In the genomic region with DNA sequence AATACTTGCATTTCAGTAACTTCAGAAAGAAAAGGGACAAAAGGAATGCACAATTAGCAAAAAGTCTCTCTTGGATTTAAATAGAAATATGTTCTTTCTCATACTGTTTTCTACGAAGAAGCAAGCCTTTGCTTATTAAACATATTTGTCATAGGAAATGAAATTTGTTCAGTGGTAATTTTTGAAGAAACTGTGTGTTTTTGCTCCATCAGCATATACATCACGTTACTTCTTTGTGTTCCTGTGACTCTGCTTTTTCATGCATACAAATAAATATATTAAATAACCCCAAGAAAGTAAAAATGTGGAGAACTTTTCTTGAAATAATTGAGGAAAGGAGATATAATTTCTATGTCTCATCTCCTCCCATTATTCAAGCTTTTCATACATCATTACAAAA, we compare ENCODE assay signal across 38 cellular contexts. TPM values are rescaled to one million over a fixed set of nuclear protein-coding genes. Genes with fewer than 3 reads are reported as not detected.
"Had no signal": no experiment of that assay in that cellular context is flagged by ENCODE, and none has a peak within 500 bp of the region (broad histone marks: within the 10 kb centered on the region; RNA-seq: fewer than 3 reads in every experiment).

No MANE protein-coding gene starts in this region.

- ATAC-seq: activated naive CD4-positive, alpha-beta T cell treated with anti-CD3 and anti-CD28 coated beads, Interleukin-2, amount 50 U/mL, for 72 hours; activated naive CD8-positive, alpha-beta T cell treated with anti-CD3 and anti-CD28 coated beads, Interleukin-2, amount 50 U/mL, for 24 hours; activated T-cell treated with anti-CD3 and anti-CD28 coated beads, Interleukin-2, amount 50 U/mL, for 4 hours; activated T-cell treated with anti-CD3 and anti-CD28 coated beads, Interleukin-2, amount 50 U/mL, for 72 hours; activated T-helper 17 cell treated with anti-CD3 and anti-CD28 coated beads, Interleukin-2, amount 50 U/mL, for 72 hours; body of pancreas had no signal

- H3K9me3 Mint-ChIP-seq: activated naive CD4-positive, alpha-beta T cell treated with anti-CD3 and anti-CD28 coated beads for 36 hours; activated naive CD4-positive, alpha-beta T cell treated with anti-CD3 and anti-CD28 coated beads, Interleukin-2, amount 10 ng/mL, durations not matched to agents 7 days and 5 days; activated naive CD4-positive, alpha-beta T cell treated with anti-CD3 and anti-CD28 coated beads, Interleukin-2, amount 50 U/mL, for 24 hours; activated naive CD4-positive, alpha-beta T cell treated with anti-CD3 and anti-CD28 coated beads, Interleukin-2, amount 50 U/mL, for 72 hours; activated naive CD8-positive, alpha-beta T cell treated with anti-CD3 and anti-CD28 coated beads for 36 hours; activated naive CD8-positive, alpha-beta T cell treated with anti-CD3 and anti-CD28 coated beads, Interleukin-2, amount 10 ng/mL, durations not matched to agents 7 days and 5 days; activated naive CD8-positive, alpha-beta T cell treated with anti-CD3 and anti-CD28 coated beads, Interleukin-2, amount 50 U/mL, for 24 hours; activated T-cell treated with anti-CD3 and anti-CD28 coated beads, Interleukin-2, amount 50 U/mL, for 24 hours; activated T-cell treated with anti-CD3 and anti-CD28 coated beads, Interleukin-2, amount 50 U/mL, for 4 hours; activated T-cell treated with anti-CD3 and anti-CD28 coated beads, Interleukin-2, amount 50 U/mL, for 72 hours; activated T-helper 1 cell treated with anti-CD3 and anti-CD28 coated beads, Interleukin-12 subunit alpha, Interleukin-12 subunit beta, Interleukin-2, Interleukin-4 antibody, amounts not matched to agents 30 ng/mL and 10 ng/mL and 1 ng/mL, durations not matched to agents 14 hours and 24 hours and 36 hours; activated T-helper 17 cell treated with anti-CD3 and anti-CD28 coated beads, Interleukin-2, amount 50 U/mL, for 72 hours; activated T-helper 2 cell treated with anti-CD3 and anti-CD28 coated beads, Interferon-gamma antibody, Interleukin-2, Interleukin-4, amounts not matched to agents 10 μg/mL and 5 μg/mL and 100 μg/mL, durations not matched to agents 14 hours and 24 hours and 36 hours; brain; central memory CD8-positive, alpha-beta T cell had no signal

- H3K27ac ChIP-seq: adrenal gland, ascending aorta, body of pancreas, brain microvascular endothelial cell, breast epithelium, cardiac muscle cell had no signal

- H3K9me3 ChIP-seq: adrenal gland, ascending aorta, body of pancreas, breast epithelium had no signal

- H3K36me3 ChIP-seq: adrenal gland, ascending aorta, brain microvascular endothelial cell, cardiac muscle cell had no signal

- H3K4me3 ChIP-seq: adrenal gland, ascending aorta, body of pancreas, breast epithelium, cardiac muscle cell had no signal

- H3K27me3 ChIP-seq: adrenal gland, ascending aorta, body of pancreas, brain microvascular endothelial cell, breast epithelium, cardiac muscle cell had no signal

- H3K4me1 Mint-ChIP-seq: activated naive CD4-positive, alpha-beta T cell treated with anti-CD3 and anti-CD28 coated beads, Interleukin-2, amount 10 ng/mL, durations not matched to agents 7 days and 5 days; activated naive CD4-positive, alpha-beta T cell treated with anti-CD3 and anti-CD28 coated beads, Interleukin-2, amount 50 U/mL, for 24 hours; activated naive CD8-positive, alpha-beta T cell treated with anti-CD3 and anti-CD28 coated beads for 36 hours; activated naive CD8-positive, alpha-beta T cell treated with anti-CD3 and anti-CD28 coated beads, Interleukin-2, amount 10 ng/mL, durations not matched to agents 7 days and 5 days; activated naive CD8-positive, alpha-beta T cell treated with anti-CD3 and anti-CD28 coated beads, Interleukin-2, amount 50 U/mL, for 24 hours; activated T-helper 17 cell treated with anti-CD3 and anti-CD28 coated beads, Interleukin-2, amount 50 U/mL, for 72 hours; brain; central memory CD8-positive, alpha-beta T cell had no signal

- H3K36me3 Mint-ChIP-seq: activated naive CD4-positive, alpha-beta T cell treated with anti-CD3 and anti-CD28 coated beads, Interleukin-2, amount 10 ng/mL, durations not matched to agents 7 days and 5 days; activated naive CD4-positive, alpha-beta T cell treated with anti-CD3 and anti-CD28 coated beads, Interleukin-2, amount 50 U/mL, for 24 hours; activated naive CD4-positive, alpha-beta T cell treated with anti-CD3 and anti-CD28 coated beads, Interleukin-2, amount 50 U/mL, for 72 hours; activated naive CD8-positive, alpha-beta T cell; activated naive CD8-positive, alpha-beta T cell treated with anti-CD3 and anti-CD28 coated beads for 36 hours; activated naive CD8-positive, alpha-beta T cell treated with anti-CD3 and anti-CD28 coated beads, Interleukin-2, amount 10 ng/mL, durations not matched to agents 7 days and 5 days; brain had no signal

- H3K27ac Mint-ChIP-seq: activated naive CD4-positive, alpha-beta T cell treated with anti-CD3 and anti-CD28 coated beads for 36 hours; activated naive CD4-positive, alpha-beta T cell treated with anti-CD3 and anti-CD28 coated beads, Interleukin-2, amount 10 ng/mL, durations not matched to agents 7 days and 5 days; activated naive CD4-positive, alpha-beta T cell treated with anti-CD3 and anti-CD28 coated beads, Interleukin-2, amount 50 U/mL, for 24 hours; activated naive CD4-positive, alpha-beta T cell treated with anti-CD3 and anti-CD28 coated beads, Interleukin-2, amount 50 U/mL, for 72 hours; activated naive CD8-positive, alpha-beta T cell; activated naive CD8-positive, alpha-beta T cell treated with anti-CD3 and anti-CD28 coated beads for 36 hours; activated naive CD8-positive, alpha-beta T cell treated with anti-CD3 and anti-CD28 coated beads, Interleukin-2, amount 10 ng/mL, durations not matched to agents 7 days and 5 days; activated naive CD8-positive, alpha-beta T cell treated with anti-CD3 and anti-CD28 coated beads, Interleukin-2, amount 50 U/mL, for 24 hours; activated T-cell treated with anti-CD3 and anti-CD28 coated beads, Interleukin-2, amount 50 U/mL, for 24 hours; activated T-cell treated with anti-CD3 and anti-CD28 coated beads, Interleukin-2, amount 50 U/mL, for 72 hours; activated T-helper 1 cell treated with anti-CD3 and anti-CD28 coated beads, Interleukin-12 subunit alpha, Interleukin-12 subunit beta, Interleukin-2, Interleukin-4 antibody, amounts not matched to agents 30 ng/mL and 10 ng/mL and 1 ng/mL, durations not matched to agents 14 hours and 24 hours and 36 hours; activated T-helper 17 cell treated with anti-CD3 and anti-CD28 coated beads, Interleukin-2, amount 50 U/mL, for 72 hours; activated T-helper 2 cell treated with anti-CD3 and anti-CD28 coated beads, Interferon-gamma antibody, Interleukin-2, Interleukin-4, amounts not matched to agents 10 μg/mL and 5 μg/mL and 100 μg/mL, durations not matched to agents 14 hours and 24 hours and 36 hours; brain had no signal

- FAIRE-seq: astrocyte, bronchial epithelial cell had no signal

- DNase-seq: activated effector memory CD4-positive, alpha-beta T cell treated with anti-CD3 and anti-CD28 coated beads, Interleukin-2, amount 50 U/mL, for 16 hours; activated effector memory CD4-positive, alpha-beta T cell treated with Interleukin-2 at 50 U/mL for 16 hours; activated gamma-delta T cell; activated gamma-delta T cell treated with Interleukin-2 at 50 U/mL for 16 hours; activated naive CD4-positive, alpha-beta T cell; activated naive CD4-positive, alpha-beta T cell treated with anti-CD3 and anti-CD28 coated beads for 36 hours; activated naive CD4-positive, alpha-beta T cell treated with anti-CD3 and anti-CD28 coated beads, Interleukin-2, amount 10 ng/mL, durations not matched to agents 7 days and 5 days; activated naive CD4-positive, alpha-beta T cell treated with anti-CD3 and anti-CD28 coated beads, Interleukin-2, amount 50 U/mL, for 16 hours; activated naive CD4-positive, alpha-beta T cell treated with Interleukin-2 at 50 U/mL for 16 hours; activated naive CD8-positive, alpha-beta T cell treated with anti-CD3 and anti-CD28 coated beads for 36 hours; activated naive CD8-positive, alpha-beta T cell treated with anti-CD3 and anti-CD28 coated beads, Interleukin-2, amount 10 ng/mL, durations not matched to agents 7 days and 5 days; activated naive CD8-positive, alpha-beta T cell treated with anti-CD3 and anti-CD28 coated beads, Interleukin-2, amount 50 U/mL, for 24 hours; activated T-cell treated with anti-CD3 and anti-CD28 coated beads, Interleukin-2, amount 50 U/mL, for 24 hours; activated T-cell treated with anti-CD3 and anti-CD28 coated beads, Interleukin-2, amount 50 U/mL, for 4 hours; activated T-cell treated with anti-CD3 and anti-CD28 coated beads, Interleukin-2, amount 50 U/mL, for 48 hours; activated T-cell treated with anti-CD3 and anti-CD28 coated beads, Interleukin-2, amount 50 U/mL, for 72 hours; adrenal gland; amniotic stem cell; anterior cingulate cortex; aorta; body of pancreas; caudate nucleus; central memory CD4-positive, alpha-beta T cell; cerebellar nuclear complex had no signal

- H3K4me3 Mint-ChIP-seq: activated naive CD4-positive, alpha-beta T cell treated with anti-CD3 and anti-CD28 coated beads for 36 hours; activated naive CD4-positive, alpha-beta T cell treated with anti-CD3 and anti-CD28 coated beads, Interleukin-2, amount 10 ng/mL, durations not matched to agents 7 days and 5 days; activated naive CD4-positive, alpha-beta T cell treated with anti-CD3 and anti-CD28 coated beads, Interleukin-2, amount 50 U/mL, for 24 hours; activated naive CD8-positive, alpha-beta T cell; activated naive CD8-positive, alpha-beta T cell treated with anti-CD3 and anti-CD28 coated beads for 36 hours; activated naive CD8-positive, alpha-beta T cell treated with anti-CD3 and anti-CD28 coated beads, Interleukin-2, amount 10 ng/mL, durations not matched to agents 7 days and 5 days; activated naive CD8-positive, alpha-beta T cell treated with anti-CD3 and anti-CD28 coated beads, Interleukin-2, amount 50 U/mL, for 24 hours; activated T-cell treated with anti-CD3 and anti-CD28 coated beads, Interleukin-2, amount 50 U/mL, for 24 hours; activated T-cell treated with anti-CD3 and anti-CD28 coated beads, Interleukin-2, amount 50 U/mL, for 4 hours; activated T-cell treated with anti-CD3 and anti-CD28 coated beads, Interleukin-2, amount 50 U/mL, for 72 hours; activated T-helper 1 cell treated with anti-CD3 and anti-CD28 coated beads, Interleukin-12 subunit alpha, Interleukin-12 subunit beta, Interleukin-2, Interleukin-4 antibody, amounts not matched to agents 30 ng/mL and 10 ng/mL and 1 ng/mL, durations not matched to agents 14 hours and 24 hours and 36 hours; activated T-helper 17 cell treated with anti-CD3 and anti-CD28 coated beads, Interleukin-2, amount 50 U/mL, for 72 hours; brain; central memory CD8-positive, alpha-beta T cell had no signal

- H3K4me1 ChIP-seq: adrenal gland, ascending aorta, body of pancreas, breast epithelium had no signal

RNA-seq across cellular contexts. Expression of gene CD163L1, which starts 39.7 kb away (rescaled TPM):
- total RNA-seq: activated naive CD4-positive, alpha-beta T cell treated with anti-CD3 and anti-CD28 coated beads for 36 hours; activated naive CD4-positive, alpha-beta T cell treated with anti-CD3 and anti-CD28 coated beads, Interleukin-2, amount 50 U/mL, for 72 hours; activated naive CD8-positive, alpha-beta T cell treated with anti-CD3 and anti-CD28 coated beads for 36 hours; activated T-cell treated with anti-CD3 and anti-CD28 coated beads, Interleukin-2, amount 50 U/mL, for 72 hours; activated T-helper 1 cell treated with anti-CD3 and anti-CD28 coated beads, Interleukin-12 subunit alpha, Interleukin-12 subunit beta, Interleukin-2, Interleukin-4 antibody, amounts not matched to agents 30 ng/mL and 10 ng/mL and 1 ng/mL, durations not matched to agents 14 hours and 24 hours and 36 hours; activated T-helper 17 cell treated with anti-CD3 and anti-CD28 coated beads, Interleukin-2, amount 50 U/mL, for 72 hours; activated T-helper 2 cell treated with anti-CD3 and anti-CD28 coated beads, Interferon-gamma antibody, Interleukin-2, Interleukin-4, amounts not matched to agents 10 μg/mL and 5 μg/mL and 100 μg/mL, durations not matched to agents 14 hours and 24 hours and 36 hours; ascending aorta; bronchial epithelial cell had no signal
- polyA plus RNA-seq: cardiac muscle cell had no signal
